In the genomic region with DNA sequence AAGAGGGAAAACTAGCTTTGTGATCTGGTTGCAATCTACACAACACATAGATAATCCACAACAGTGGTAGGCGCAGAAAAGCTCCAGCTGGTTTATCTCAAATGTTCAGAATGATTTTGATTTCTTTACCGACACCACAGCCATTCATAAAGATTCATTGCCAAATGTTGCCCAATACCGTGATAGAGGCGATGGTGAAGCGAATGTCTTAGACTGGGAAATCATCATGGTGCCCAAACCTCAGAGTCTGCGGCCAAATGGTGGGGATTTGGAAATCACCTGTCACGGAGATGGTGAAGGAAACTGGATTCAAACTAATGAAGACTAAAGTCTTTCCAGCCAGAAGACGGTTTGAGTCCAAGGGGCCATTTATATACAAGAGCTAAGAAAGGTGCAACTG, we compare ENCODE assay signal across 12 cellular contexts. TPM values are rescaled to one million over a fixed set of nuclear protein-coding genes. Genes with fewer than 3 reads are reported as not detected.
A peak's percentile ranks its signal among the peaks of the same experiment; 100 is the strongest.
DNase-seq lines count a peak whose midpoint lies in the region; TF ChIP-seq lines count a peak whose summit lies in the region.
"Had no signal": no experiment of that assay in that cellular context is flagged by ENCODE, and none has a peak within 500 bp of the region (broad histone marks: within the 10 kb centered on the region; RNA-seq: fewer than 3 reads in every experiment).

No MANE protein-coding gene starts in this region.

- H3K9me3 Mint-ChIP-seq in brain (no peaks in the 10 kb centered on the region), HFFc6 (no peaks in the 10 kb centered on the region)
- H3K9me3 Mint-ChIP-seq: CD8-positive, alpha-beta T cell had no signal

- peaks cover 9% of the 10 kb centered on the region for H3F3A ChIP-seq in smooth muscle cell (ENCODE audit: low read depth)

- H3K9me3 ChIP-seq in mesodermal cell (ENCODE audit: control insufficient read depth, low read length) = no peaks in the 10 kb centered on the region
- H3K9me3 ChIP-seq in smooth muscle cell (replicated peaks; ENCODE audit: low read depth) = no peaks in the 10 kb centered on the region

- H3K27ac ChIP-seq in mesodermal cell (ENCODE audit: low read depth, low read length, severe bottlenecking) (peak overlapping the region; percentile 8), smooth muscle cell (ENCODE audit: low read depth) (no peak overlapping the region)
- H3K27ac ChIP-seq: 22Rv1 had no signal

- H4K20me1 ChIP-seq in smooth muscle cell (ENCODE audit: low read depth) = no peaks in the 10 kb centered on the region

- H3K4me2 ChIP-seq in smooth muscle cell = peak overlapping the region; percentile 98

- WGBS in mesodermal cell (ENCODE audit: insufficient coverage in 2 of 2), 2 experiments = 96 to 98% methylated on average over 8 of the region's 8 CpGs
- WGBS in smooth muscle cell (ENCODE audit: low lambda C conversion rate) = 80% methylated on average over 8 of the region's 8 CpGs

- H3K4me3 ChIP-seq in mesodermal cell (ENCODE audit: extremely low read depth, insufficient read depth, low read length, poor library complexity, severe bottlenecking) (no peak overlapping the region), smooth muscle cell (peak overlapping the region; percentile 91)

- no peak overlapping the region for H2AFZ ChIP-seq in smooth muscle cell (ENCODE audit: low read depth)

- H3K27me3 Mint-ChIP-seq in brain = peaks cover 23% of the 10 kb centered on the region
- H3K27me3 Mint-ChIP-seq in HFFc6 (ENCODE audit: insufficient read depth) = no peaks in the 10 kb centered on the region; the same call in 1 of the 2 replicates

- H3K4me1 Mint-ChIP-seq in brain (peaks cover 52% of the 10 kb centered on the region), HFFc6 (ENCODE audit: low read depth) (peaks cover 70% of the 10 kb centered on the region)

- H3K4me1 ChIP-seq in mesodermal cell (ENCODE audit: control insufficient read depth, insufficient read depth, low read length, poor library complexity, severe bottlenecking) (peaks cover 19% of the 10 kb centered on the region), smooth muscle cell (ENCODE audit: low read depth) (peaks cover 7% of the 10 kb centered on the region)

- H3K79me2 ChIP-seq in smooth muscle cell (ENCODE audit: low read depth) = peaks cover 38% of the 10 kb centered on the region

- no peak for TF ChIP-seq CTCF in brain (conservative IDR thresholded peaks at IDR 0.05)
- TF ChIP-seq CTCF in smooth muscle cell (IDR thresholded peaks at IDR 0.05; ENCODE audit: borderline replicate concordance, insufficient read depth, poor library complexity, severe bottlenecking) = no peak
- no peak for TF ChIP-seq CTCF in HFFc6 (IDR thresholded peaks at IDR 0.05)

- DNase-seq in DMS 273 (lab: John Stamatoyannopoulos, UW; ENCODE audit: unreplicated experiment) (peak; percentile 36), DMS 273 treated with DMSO at 0.1 percent for 48 hours (lab: John Stamatoyannopoulos, UW) (no peak), smooth muscle cell (lab: John Stamatoyannopoulos, UW; ENCODE audit: unreplicated experiment) (no peak), HFFc6 (no peak), LoVo (ENCODE audit: low spot score) (no peak), ureter (ENCODE audit: low spot score) (no peak)
- DNase-seq: CD8-positive, alpha-beta T cell; NCI-H187 treated with DMSO at 0.1 percent for 48 hours; Right ventricle myocardium superior had no signal

- H3K27ac Mint-ChIP-seq in brain (peak overlapping the region in 3 of 5 experiments; percentile 70 to 99 (median 93)), HFFc6 (no peak overlapping the region)
- H3K27ac Mint-ChIP-seq: CD8-positive, alpha-beta T cell had no signal

- H3K4me3 Mint-ChIP-seq in brain = peak overlapping the region; percentile 71 to 98 (median 96)
- no peak overlapping the region for H3K4me3 Mint-ChIP-seq in HFFc6

- no peaks in the 10 kb centered on the region for H3K27me3 ChIP-seq in smooth muscle cell (ENCODE audit: low read depth)

- no peak overlapping the region for H3K9ac ChIP-seq in smooth muscle cell (ENCODE audit: low read depth)

- H3K36me3 Mint-ChIP-seq in brain (no peaks in the 10 kb centered on the region), HFFc6 (ENCODE audit: low read depth) (no peaks in the 10 kb centered on the region)
- H3K36me3 Mint-ChIP-seq: CD8-positive, alpha-beta T cell had no signal

- H3K36me3 ChIP-seq in mesodermal cell (ENCODE audit: control insufficient read depth, insufficient read depth, low read length) (no peaks in the 10 kb centered on the region), smooth muscle cell (ENCODE audit: low read depth) (no peaks in the 10 kb centered on the region)

RNA-seq across cellular contexts. Expression of gene HECW2, which starts 2.4 kb away (rescaled TPM):
- polyA plus RNA-seq in brain (ENCODE audit: insufficient read depth, low read depth, low replicate concordance) = 4.1 TPM
- polyA plus RNA-seq in mesodermal cell (2013, experiment 1 of 2) = 12.7 TPM
- 11.0 TPM for polyA plus RNA-seq in mesodermal cell (2013, experiment 2 of 2)
- 11.0 and 15.0 TPM in 2 replicates for total RNA-seq in smooth muscle cell
- 3.5 and 3.9 TPM in 2 replicates for polyA plus RNA-seq in smooth muscle cell
- total RNA-seq in HFFc6 (2021; fragmentation: NEBNext Ultra II Directional; extraction: Animal tissue kit (Norgen Biotek cat#: 25700)) = 10 to 100 TPM in 5 of 6 experiments, 1 to 10 TPM in 1; 9.9 to 15.8 (median 12.3) TPM
- 23.3 TPM for total RNA-seq in ureter

RNA-seq across cellular contexts. Expression of gene CCDC150, which starts 48.5 kb away (rescaled TPM):
- polyA plus RNA-seq in brain (ENCODE audit: insufficient read depth, low read depth, low replicate concordance) (1.2 TPM), smooth muscle cell (2.5 and 3.7 TPM in 2 replicates)
- polyA plus RNA-seq in mesodermal cell (2013, experiment 1 of 2) = 14.9 TPM
- polyA plus RNA-seq in mesodermal cell (2013, experiment 2 of 2) = 17.1 TPM
- total RNA-seq in smooth muscle cell (2.0 and 10.3 TPM in 2 replicates), ureter (1.4 TPM)
- 1 to 10 TPM; 1.4 to 4.3 (median 3.8) TPM for total RNA-seq in HFFc6 (2021; fragmentation: NEBNext Ultra II Directional; extraction: Animal tissue kit (Norgen Biotek cat#: 25700))
